In the genomic region with DNA sequence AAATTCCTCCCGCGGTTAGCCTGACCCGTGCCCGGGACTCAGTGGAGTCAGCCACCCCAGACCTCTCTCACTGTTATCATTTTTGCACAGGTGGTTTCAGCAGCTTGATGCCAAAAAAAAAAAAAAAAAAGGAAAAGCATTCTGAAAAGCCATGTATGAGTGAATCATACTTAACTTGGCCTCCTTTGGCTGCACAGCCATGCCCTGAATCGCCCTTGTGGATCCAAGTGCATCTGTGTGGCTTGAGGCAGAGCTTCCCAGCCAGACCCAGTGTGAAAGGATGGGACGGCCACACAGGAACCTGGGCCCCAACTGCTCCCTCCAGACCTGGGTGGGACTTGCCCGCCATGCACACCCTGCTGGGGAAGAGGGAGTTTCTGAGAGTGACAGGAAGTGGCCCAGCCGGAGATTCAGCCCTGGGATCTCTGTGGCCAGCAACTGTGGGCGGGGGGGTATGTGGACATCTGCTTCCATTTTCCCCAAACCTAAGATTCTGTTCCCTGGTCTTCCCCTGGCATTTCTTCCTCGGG, we compare ENCODE assay signal across 11 cellular contexts. TPM values are rescaled to one million over a fixed set of nuclear protein-coding genes. Genes with fewer than 3 reads are reported as not detected.
A peak's percentile ranks its signal among the peaks of the same experiment; 100 is the strongest.
DNase-seq lines count a peak whose midpoint lies in the region; ATAC-seq and TF ChIP-seq lines count a peak whose summit lies in the region.
"Had no signal": no experiment of that assay in that cellular context is flagged by ENCODE, and none has a peak within 500 bp of the region (broad histone marks: within the 10 kb centered on the region; RNA-seq: fewer than 3 reads in every experiment).

No MANE protein-coding gene starts in this region.

- H3K36me3 Mint-ChIP-seq in T-helper 17 cell (ENCODE audit: low read depth), result peaks cover 3% of the 10 kb centered on the region

- peaks cover 8% of the 10 kb centered on the region for H3K4me1 Mint-ChIP-seq in T-helper 17 cell

- intact Hi-C loops in lower lobe of right lung (cut with DNase I), result no loop called here
- intact Hi-C loops in esophagus squamous epithelium (cut with DNase I), result no loop called here

- H3K9ac ChIP-seq in BLaER1 treated with 17β-estradiol and CSF1 and Interleukin-3, amounts not matched to agents 10 nM and 100 nM, result peak overlapping the region in 8 of 11 experiments; percentile 14 to 49 (median 31); a peak in 6 of 22 replicates
- no peak overlapping the region for H3K9ac ChIP-seq in HUES64 (ENCODE audit: low read depth, low read length)

- peak; percentile 22 to 34 for ATAC-seq in lower lobe of right lung
- no peak for ATAC-seq in T-helper 17 cell
- no peak for ATAC-seq in GM21825 (IDR thresholded peaks at IDR 0.05; ENCODE audit: unreplicated experiment)
- ATAC-seq: naive thymus-derived CD8-positive, alpha-beta T cell had no signal

- H3K4me3 Mint-ChIP-seq in T-helper 17 cell, result no peak overlapping the region

- peaks cover 11 to 41% (median 33%) of the 10 kb centered on the region in 10 experiments for H3K4me1 ChIP-seq in BLaER1 treated with 17β-estradiol and CSF1 and Interleukin-3, amounts not matched to agents 10 nM and 100 nM
- H3K4me1 ChIP-seq in HUES64 (ENCODE audit: insufficient read depth, low read length) (peaks cover 5% of the 10 kb centered on the region), lower lobe of right lung (peaks cover 16% of the 10 kb centered on the region), esophagus squamous epithelium (peaks cover 10 to 33% (median 12%) of the 10 kb centered on the region in 3 donors)

- TF ChIP-seq POLR2A in esophagus squamous epithelium (IDR thresholded peaks at IDR 0.05), result no peak

- H3K27me3 ChIP-seq in BLaER1 treated with 17β-estradiol and CSF1 and Interleukin-3, amounts not matched to agents 10 nM and 100 nM, result peaks cover 0 to 11% (median 8%) of the 10 kb centered on the region in 11 experiments; a peak in 9 of 22 replicates
- H3K27me3 ChIP-seq in HUES64 (ENCODE audit: insufficient read depth, low read length) (no peaks in the 10 kb centered on the region), lower lobe of right lung (ENCODE audit: low read depth) (no peaks in the 10 kb centered on the region), esophagus squamous epithelium (peaks cover 0 to 16% (median 0%) of the 10 kb centered on the region in 4 donors)

- no peak overlapping the region for H3K4me3 ChIP-seq in BLaER1 treated with 17β-estradiol and CSF1 and Interleukin-3, amounts not matched to agents 10 nM and 100 nM
- no peak overlapping the region for H3K4me3 ChIP-seq in HUES64 (ENCODE audit: low read length)
- H3K4me3 ChIP-seq in astrocyte of the cerebellum (ENCODE audit: low read depth, low read length), result no peak overlapping the region
- no peak overlapping the region for H3K4me3 ChIP-seq in lower lobe of right lung
- no peak overlapping the region for H3K4me3 ChIP-seq in esophagus squamous epithelium
- H3K4me3 ChIP-seq: SK-N-MC had no signal

- peaks cover 0 to 13% (median 11%) of the 10 kb centered on the region in 11 experiments; a peak in 18 of 22 replicates for H3K9me3 ChIP-seq in BLaER1 treated with 17β-estradiol and CSF1 and Interleukin-3, amounts not matched to agents 10 nM and 100 nM (replicated peaks in 1 of 11)
- no peaks in the 10 kb centered on the region for H3K9me3 ChIP-seq in HUES64 (ENCODE audit: insufficient read depth, low read depth, low read length)
- H3K9me3 ChIP-seq in lower lobe of right lung, result no peaks in the 10 kb centered on the region
- no peaks in the 10 kb centered on the region for H3K9me3 ChIP-seq in T-helper 17 cell (ENCODE audit: control insufficient read depth, low read length, poor library complexity, severe bottlenecking)
- no peaks in the 10 kb centered on the region for H3K9me3 ChIP-seq in esophagus squamous epithelium

- in situ Hi-C loops in astrocyte of the cerebellum (cut with HindIII; ENCODE audit: low sequenced_read_pairs), result no loop called here

- H3K27ac Mint-ChIP-seq in T-helper 17 cell, result no peak overlapping the region

- WGBS in HUES64, result 85% methylated on average over 10 of the region's 10 CpGs
- WGBS in esophagus squamous epithelium, 2 donors, result 45 to 60% methylated on average over 2 to 5 of the region's 10 CpGs

- no peaks in the 10 kb centered on the region for H3K27me3 Mint-ChIP-seq in T-helper 17 cell

- peak overlapping the region in 9 of 11 experiments; percentile 18 to 70 (median 58); a peak in 15 of 22 replicates for H3K27ac ChIP-seq in BLaER1 treated with 17β-estradiol and CSF1 and Interleukin-3, amounts not matched to agents 10 nM and 100 nM
- H3K27ac ChIP-seq in HUES64 (ENCODE audit: low read depth, low read length), result 0 out of 2 replicates have a peak overlapping the region, but pooled peaks have one; percentile 35
- no peak overlapping the region for H3K27ac ChIP-seq in lower lobe of right lung
- H3K27ac ChIP-seq in esophagus squamous epithelium, result peak overlapping the region in 1 of 4 donors; percentile 72
- H3K27ac ChIP-seq: SK-N-MC had no signal

- peaks cover 0 to 6% (median 0%) of the 10 kb centered on the region in 11 experiments; a peak in 2 of 22 replicates for H4K20me1 ChIP-seq in BLaER1 treated with 17β-estradiol and CSF1 and Interleukin-3, amounts not matched to agents 10 nM and 100 nM

- H3K36me3 ChIP-seq in BLaER1 treated with 17β-estradiol and CSF1 and Interleukin-3, amounts not matched to agents 10 nM and 100 nM, result peaks cover 10 to 30% (median 22%) of the 10 kb centered on the region in 11 experiments
- H3K36me3 ChIP-seq in HUES64 (ENCODE audit: insufficient read depth, low read length) (peaks cover 22% of the 10 kb centered on the region), lower lobe of right lung (peaks cover 12% of the 10 kb centered on the region), esophagus squamous epithelium (peaks cover 0 to 11% (median 0%) of the 10 kb centered on the region in 3 donors)

- peak overlapping the region; percentile 49 to 79 (median 73) for H3K4me2 ChIP-seq in BLaER1 treated with 17β-estradiol and CSF1 and Interleukin-3, amounts not matched to agents 10 nM and 100 nM

- no peak for TF ChIP-seq CTCF in astrocyte of the cerebellum (IDR thresholded peaks at IDR 0.05; ENCODE audit: low read depth, low read length, missing control alignments)
- no peak for TF ChIP-seq CTCF in lower lobe of right lung (IDR thresholded peaks at IDR 0.05)
- TF ChIP-seq CTCF in esophagus squamous epithelium (IDR thresholded peaks at IDR 0.05), result no peak

- DNase-seq in astrocyte of the cerebellum (ENCODE audit: low read depth) (peak; percentile 43), lower lobe of right lung (peak; percentile 63), T-helper 17 cell (no peak), NCI-H1436 (lab: John Stamatoyannopoulos, UW) (no peak), esophagus squamous epithelium (lab: John Stamatoyannopoulos, UW) (no peak)
- DNase-seq: anterior cingulate cortex; naive thymus-derived CD8-positive, alpha-beta T cell had no signal

RNA-seq across cellular contexts. Expression of a gene that starts 8.6 kb away (rescaled TPM):
- polyA plus RNA-seq in HUES64 (2013, experiment 1 of 2), result 32.6 TPM
- polyA plus RNA-seq in HUES64 (2013, experiment 2 of 2), result 33.0 TPM
- total RNA-seq in lower lobe of right lung (20.4 TPM), T-helper 17 cell (10 to 100 TPM in 1 of 2 donors, 1 to 10 TPM in 1; 5.2 to 11.2 TPM), esophagus squamous epithelium (10 to 100 TPM in 3 of 4 donors, 1 to 10 TPM in 1; 4.7 to 17.9 (median 11.7) TPM)

RNA-seq across cellular contexts. Expression of a gene that starts 9.3 kb away (rescaled TPM):
- polyA plus RNA-seq in HUES64 (2013, experiment 1 of 2), result 73.6 TPM
- polyA plus RNA-seq in HUES64 (2013, experiment 2 of 2), result 62.8 TPM
- 96.2 TPM for total RNA-seq in lower lobe of right lung
- total RNA-seq in T-helper 17 cell, result 100 to 1,000 TPM; 114 to 120 TPM
- total RNA-seq in esophagus squamous epithelium, result 10 to 100 TPM; 31.3 to 72.7 (median 63.2) TPM

RNA-seq across cellular contexts. Expression of a gene that starts 29.0 kb away (rescaled TPM):
- polyA plus RNA-seq in HUES64 (2013, experiment 1 of 2), result 8.8 TPM
- 11.2 TPM for polyA plus RNA-seq in HUES64 (2013, experiment 2 of 2)
- total RNA-seq in lower lobe of right lung (9.5 TPM), T-helper 17 cell (1 to 10 TPM; 3.2 to 5.9 TPM), esophagus squamous epithelium (1 to 10 TPM; 2.1 to 4.4 (median 2.7) TPM)

RNA-seq across cellular contexts. Expression of a gene that starts 29.2 kb away (rescaled TPM):
- 19.5 TPM for polyA plus RNA-seq in HUES64 (2013, experiment 1 of 2)
- polyA plus RNA-seq in HUES64 (2013, experiment 2 of 2), result 17.4 TPM
- total RNA-seq in lower lobe of right lung, result 36.5 TPM
- 10 to 100 TPM; 53.5 to 59.5 TPM for total RNA-seq in T-helper 17 cell
- total RNA-seq in esophagus squamous epithelium, result 10 to 100 TPM; 26.8 to 38.7 (median 29.9) TPM

Comparison
In these comparisons a context has a peak if more than half of its experiments do, and no peak if none do; other contexts are left out.
1. DNase-seq: peak in astrocyte of the cerebellum (single experiment) and lower lobe of right lung (single experiment); none in T-helper 17 cell (0 of 3), NCI-H1436 (single experiment) and esophagus squamous epithelium (single experiment).
2. ATAC-seq: peak in lower lobe of right lung (2 of 2); none in T-helper 17 cell (single experiment) and GM21825 (single experiment).